In genomic region chr19:35643255-35644205, GRCh38 we compare ENCODE assay signal across 1 cellular context.
TF ChIP-seq lines count a peak whose summit lies in the region.

No MANE protein-coding gene starts in this region.

TF ChIP-seq in SK-N-SH, 30 proteins besides CTCF, POLR2A, EP300 and RAD21 (continued from another document):
- TF ChIP-seq MAX (IDR thresholded peaks at IDR 0.05; ENCODE audit: low read depth) = peak; percentile 68
- TF ChIP-seq SIN3A (IDR thresholded peaks at IDR 0.05; ENCODE audit: borderline replicate concordance, low read depth, low read length) = no peak
- TF ChIP-seq RXRA (IDR thresholded peaks at IDR 0.05; ENCODE audit: borderline replicate concordance, low read depth) = no peak
- TF ChIP-seq USF2 (IDR thresholded peaks at IDR 0.05; ENCODE audit: borderline replicate concordance, low read depth, low read length) = no peak
- TF ChIP-seq MXI1 (IDR thresholded peaks at IDR 0.05; ENCODE audit: low read depth, low read length) = peak; percentile 38; the same call in 1 of the 2 replicates
- no peak; the same call in 1 of the 2 replicates for TF ChIP-seq RCOR1 (IDR thresholded peaks at IDR 0.05; ENCODE audit: low read length)
- TF ChIP-seq TAF1 (IDR thresholded peaks at IDR 0.05; ENCODE audit: borderline replicate concordance, low read depth, low read length) = peak; percentile 86; the same call in 1 of the 2 replicates
- TF ChIP-seq MEF2A (IDR thresholded peaks at IDR 0.05; ENCODE audit: borderline replicate concordance, low read depth) = no peak
- no peak for TF ChIP-seq ZBTB33 (IDR thresholded peaks at IDR 0.05; ENCODE audit: borderline replicate concordance, low read depth)
- peak; percentile 88 for TF ChIP-seq POLR2AphosphoS5 (IDR thresholded peaks at IDR 0.05; ENCODE audit: low read depth, low read length)
- TF ChIP-seq GATA2 (CRISPR knock-in tag; IDR thresholded peaks at IDR 0.05) = no peak
- peak; percentile 21 for TF ChIP-seq CHD2 (IDR thresholded peaks at IDR 0.05; ENCODE audit: low read length, partially characterized antibody)
- TF ChIP-seq SMC3 (IDR thresholded peaks at IDR 0.05; ENCODE audit: low read depth, low read length) = no peak
TF ChIP-seq in SK-N-SH: peak in this region for 7.
